Comparison of ENCODE assay signal across 27 cellular contexts in genomic region chr5:56801256-56801655, GRCh38.
"Had no signal": no experiment of that assay in that cellular context is flagged by ENCODE, and none has a peak within 500 bp of the region (broad histone marks: within the 10 kb centered on the region; RNA-seq: fewer than 3 reads in every experiment).

No MANE protein-coding gene starts in this region.

- ATAC-seq: stimulated activated effector memory CD8-positive, alpha-beta T cell treated with anti-CD3 and anti-CD28 coated beads, Interleukin-12 subunit alpha, Interleukin-12 subunit beta, amount 100 ng/mL, for 72 hours; stimulated activated memory B cell treated with anti-CD40 and anti-IgM and Interleukin-4, amounts not matched to agents 10 μg/mL and 1 μg/mL and 100 μg/mL, for 72 hours; stimulated activated naive B cell treated with anti-CD40 and anti-IgM and Interleukin-4, amounts not matched to agents 10 μg/mL and 1 μg/mL and 100 μg/mL, for 72 hours; stimulated activated naive CD8-positive, alpha-beta T cell treated with anti-CD3 and anti-CD28 coated beads, Interleukin-15, amount 100 ng/mL, for 72 hours; stimulated activated naive CD8-positive, alpha-beta T cell treated with anti-CD3 and anti-CD28 coated beads, Interleukin-15, Interleukin-2, amounts not matched to agents 100 U/mL and 50 U/mL, for 24 hours; upper lobe of right lung had no signal

- H3K27me3 Mint-ChIP-seq: stimulated activated memory B cell treated with anti-CD40 and anti-IgM and Interleukin-4, amounts not matched to agents 10 μg/mL and 1 μg/mL and 100 μg/mL, for 72 hours; stimulated activated naive B cell treated with anti-CD40 and anti-IgM and Interleukin-4, amounts not matched to agents 10 μg/mL and 1 μg/mL and 100 μg/mL, for 72 hours; stimulated activated naive CD8-positive, alpha-beta T cell treated with anti-CD3 and anti-CD28 coated beads, Interleukin-15, amount 100 ng/mL, for 72 hours; type B pancreatic cell had no signal

- H3K9me3 ChIP-seq: stomach, suprapubic skin, testis, thoracic aorta, thyroid gland, tibial artery, tibial nerve, transverse colon, upper lobe of left lung, upper lobe of right lung, uterus, vagina had no signal

- DNase-seq: stimulated activated CD4-positive, alpha-beta T cell treated with anti-CD3 and anti-CD28 coated beads, Interleukin-2, amount 100 ng/mL, for 48 hours; stimulated activated CD4-positive, alpha-beta T cell treated with anti-CD3 and anti-CD28 coated beads, Interleukin-4, amount 100 ng/mL, for 1 hour; stimulated activated CD4-positive, alpha-beta T cell treated with anti-CD3 and anti-CD28 coated beads, Interleukin-4, amount 100 ng/mL, for 24 hours; stimulated activated CD8-positive, alpha-beta memory T cell treated with anti-CD3 and anti-CD28 coated beads, Interleukin-4, amount 100 ng/mL, for 48 hours; stimulated activated naive B cell treated with anti-CD40 and anti-IgM and Interleukin-4, amounts not matched to agents 10 μg/mL and 1 μg/mL and 100 μg/mL, for 72 hours; stimulated activated naive CD4-positive, alpha-beta T cell; stimulated activated naive CD4-positive, alpha-beta T cell treated with Interleukin-2 at 50 U/mL for 16 hours; stimulated activated naive CD8-positive, alpha-beta T cell treated with anti-CD3 and anti-CD28 coated beads, Interleukin-15, amount 100 ng/mL, for 72 hours; stimulated activated naive CD8-positive, alpha-beta T cell treated with anti-CD3 and anti-CD28 coated beads, Interleukin-15, Interleukin-2, amounts not matched to agents 100 U/mL and 50 U/mL, for 24 hours; stomach; substantia nigra; testis; thyroid gland; tibial artery; transverse colon; trophoblast cell; upper lobe of left lung; upper lobe of right lung; uterus had no signal

- H3K36me3 ChIP-seq: stomach, suprapubic skin, thoracic aorta, thyroid gland, tibial artery, tibial nerve, transverse colon, upper lobe of left lung, upper lobe of right lung, uterus, vagina had no signal

- H3K9me3 Mint-ChIP-seq: stimulated activated effector memory CD8-positive, alpha-beta T cell treated with anti-CD3 and anti-CD28 coated beads, Interleukin-12 subunit alpha, Interleukin-12 subunit beta, amount 100 ng/mL, for 72 hours; stimulated activated memory B cell treated with anti-CD40 and anti-IgM and Interleukin-4, amounts not matched to agents 10 μg/mL and 1 μg/mL and 100 μg/mL, for 72 hours; stimulated activated naive B cell treated with anti-CD40 and anti-IgM and Interleukin-4, amounts not matched to agents 10 μg/mL and 1 μg/mL and 100 μg/mL, for 72 hours; stimulated activated naive CD8-positive, alpha-beta T cell treated with anti-CD3 and anti-CD28 coated beads, Interleukin-15, amount 100 ng/mL, for 72 hours; stimulated activated naive CD8-positive, alpha-beta T cell treated with anti-CD3 and anti-CD28 coated beads, Interleukin-15, Interleukin-2, amounts not matched to agents 100 ng/mL and 50 ng/mL, for 24 hours; type B pancreatic cell had no signal

- H3K27ac ChIP-seq: stomach, suprapubic skin, testis, thoracic aorta, thyroid gland, tibial artery, tibial nerve, transverse colon, upper lobe of left lung, upper lobe of right lung, vagina had no signal

- H3K27me3 ChIP-seq: stomach, suprapubic skin, testis, thyroid gland, tibial artery, tibial nerve, transverse colon, upper lobe of left lung, upper lobe of right lung, uterus, vagina had no signal

- H3K4me3 ChIP-seq: stomach, suprapubic skin, testis, thoracic aorta, thyroid gland, tibial artery, tibial nerve, transverse colon, upper lobe of left lung, upper lobe of right lung, uterus, vagina had no signal

- H3K36me3 Mint-ChIP-seq: stimulated activated effector memory CD8-positive, alpha-beta T cell treated with anti-CD3 and anti-CD28 coated beads, Interleukin-12 subunit alpha, Interleukin-12 subunit beta, amount 100 ng/mL, for 72 hours; stimulated activated memory B cell treated with anti-CD40 and anti-IgM and Interleukin-4, amounts not matched to agents 10 μg/mL and 1 μg/mL and 100 μg/mL, for 72 hours; stimulated activated naive B cell treated with anti-CD40 and anti-IgM and Interleukin-4, amounts not matched to agents 10 μg/mL and 1 μg/mL and 100 μg/mL, for 72 hours; type B pancreatic cell had no signal

- H3K27ac Mint-ChIP-seq: stimulated activated effector memory CD8-positive, alpha-beta T cell treated with anti-CD3 and anti-CD28 coated beads, Interleukin-12 subunit alpha, Interleukin-12 subunit beta, amount 100 ng/mL, for 72 hours; stimulated activated memory B cell treated with anti-CD40 and anti-IgM and Interleukin-4, amounts not matched to agents 10 μg/mL and 1 μg/mL and 100 μg/mL, for 72 hours; stimulated activated naive B cell treated with anti-CD40 and anti-IgM and Interleukin-4, amounts not matched to agents 10 μg/mL and 1 μg/mL and 100 μg/mL, for 72 hours; stimulated activated naive CD8-positive, alpha-beta T cell treated with anti-CD3 and anti-CD28 coated beads, Interleukin-15, amount 100 ng/mL, for 72 hours; stimulated activated naive CD8-positive, alpha-beta T cell treated with anti-CD3 and anti-CD28 coated beads, Interleukin-15, Interleukin-2, amounts not matched to agents 100 ng/mL and 50 ng/mL, for 24 hours; type B pancreatic cell had no signal

- H3K4me3 Mint-ChIP-seq: stimulated activated effector memory CD8-positive, alpha-beta T cell treated with anti-CD3 and anti-CD28 coated beads, Interleukin-12 subunit alpha, Interleukin-12 subunit beta, amount 100 ng/mL, for 72 hours; stimulated activated memory B cell treated with anti-CD40 and anti-IgM and Interleukin-4, amounts not matched to agents 10 μg/mL and 1 μg/mL and 100 μg/mL, for 72 hours; stimulated activated naive B cell treated with anti-CD40 and anti-IgM and Interleukin-4, amounts not matched to agents 10 μg/mL and 1 μg/mL and 100 μg/mL, for 72 hours; stimulated activated naive CD8-positive, alpha-beta T cell treated with anti-CD3 and anti-CD28 coated beads, Interleukin-15, amount 100 ng/mL, for 72 hours; stimulated activated naive CD8-positive, alpha-beta T cell treated with anti-CD3 and anti-CD28 coated beads, Interleukin-15, Interleukin-2, amounts not matched to agents 100 ng/mL and 50 ng/mL, for 24 hours; type B pancreatic cell had no signal
